Comparison of ENCODE assay signal across 13 cellular contexts in the genomic region with DNA sequence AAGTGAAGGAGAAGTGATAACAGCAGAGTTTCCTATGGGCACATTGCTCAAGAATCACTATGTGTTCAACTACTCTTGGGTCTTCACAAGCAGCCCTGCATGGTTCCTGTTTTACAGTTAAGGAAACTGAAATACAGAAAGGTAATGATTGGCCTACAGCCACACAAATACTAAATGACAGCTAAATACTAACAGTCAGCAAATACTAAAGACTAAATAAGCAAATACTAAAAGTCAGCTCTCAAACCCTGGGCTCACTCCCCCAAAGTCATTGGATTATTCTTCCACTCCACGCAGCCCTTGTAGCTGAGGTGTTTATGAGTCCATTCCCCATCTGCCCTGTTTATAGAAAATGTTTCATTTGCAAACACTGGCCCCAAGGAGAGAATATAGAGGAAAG.
DNase-seq lines count a peak whose midpoint lies in the region; ATAC-seq and TF ChIP-seq lines count a peak whose summit lies in the region.
"Had no signal": no experiment of that assay in that cellular context is flagged by ENCODE, and none has a peak within 500 bp of the region (broad histone marks: within the 10 kb centered on the region; RNA-seq: fewer than 3 reads in every experiment).

No MANE protein-coding gene starts in this region.

- no peak for ATAC-seq in GM21447 (IDR thresholded peaks at IDR 0.05; ENCODE audit: unreplicated experiment)
- ATAC-seq in GM21390 (IDR thresholded peaks at IDR 0.05; ENCODE audit: unreplicated experiment), result no peak
- no peak for ATAC-seq in GM18502 (IDR thresholded peaks at IDR 0.05; ENCODE audit: poor library complexity, unreplicated experiment)

- no peak for TF ChIP-seq CTCF in choroid plexus epithelial cell (conservative IDR thresholded peaks at IDR 0.05; ENCODE audit: low read depth, low read length)

- DNase-seq in SKM-1 treated with dmso at 0.1 percent for 144 hours (lab: John Stamatoyannopoulos, UW; ENCODE audit: unreplicated experiment) (peak; percentile 2), SKM-1 (lab: John Stamatoyannopoulos, UW; ENCODE audit: unreplicated experiment) (no peak), NOMO-1 (lab: John Stamatoyannopoulos, UW; ENCODE audit: unreplicated experiment in 2 of 2) (peak; percentile 48 to 88), choroid plexus epithelial cell (ENCODE audit: low read depth) (peak; percentile 29)
- DNase-seq: CD4-positive, alpha-beta memory T cell; DMS153; DMS79; GDM1; H9 had no signal

- H3K4me3 ChIP-seq in choroid plexus epithelial cell (ENCODE audit: low read depth, low read length), result no peak overlapping the region
- H3K4me3 ChIP-seq: BLaER1 had no signal
